13 cellular contexts compared by ENCODE assay signal in the genomic region with DNA sequence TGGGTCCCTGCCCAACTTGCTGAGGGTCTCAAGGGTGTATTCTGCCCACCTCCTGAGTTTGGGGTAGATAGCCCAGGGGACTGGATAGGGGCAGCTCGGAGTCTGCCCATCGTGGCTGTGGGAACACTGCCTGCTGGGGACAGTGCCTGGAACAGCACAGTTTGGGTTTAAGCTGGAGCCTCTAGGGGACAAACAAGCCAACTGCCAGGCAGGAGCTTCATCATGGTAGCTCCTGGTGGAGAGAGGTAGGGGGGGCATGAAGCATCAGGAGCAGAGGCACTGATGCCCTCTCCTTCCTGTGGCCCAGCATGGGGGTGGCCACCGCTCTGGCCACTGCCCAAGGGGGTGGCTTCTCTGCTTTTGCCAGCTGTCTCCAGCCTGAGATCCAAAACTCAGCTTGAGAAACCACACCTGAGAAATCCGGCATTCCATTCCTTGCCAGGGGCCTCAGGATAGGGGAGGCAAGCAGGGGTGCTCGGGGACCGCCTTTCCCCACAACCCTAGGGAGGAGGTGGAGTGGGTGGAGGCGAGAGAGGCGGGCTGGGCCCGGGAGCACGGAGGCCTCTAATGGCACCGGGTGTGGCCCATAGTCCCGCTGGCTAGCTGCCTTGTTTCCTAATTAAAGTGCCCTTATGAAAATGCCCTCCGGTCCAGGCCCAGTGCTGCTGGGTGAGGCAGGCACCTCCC. TPM values are rescaled to one million over a fixed set of nuclear protein-coding genes. Genes with fewer than 3 reads are reported as not detected.
DNase-seq lines count a peak whose midpoint lies in the region; ATAC-seq and TF ChIP-seq lines count a peak whose summit lies in the region.
"Had no signal": no experiment of that assay in that cellular context is flagged by ENCODE, and none has a peak within 500 bp of the region (broad histone marks: within the 10 kb centered on the region; RNA-seq: fewer than 3 reads in every experiment).

No MANE protein-coding gene starts in this region.

- peaks cover 57% of the 10 kb centered on the region for H3K4me1 Mint-ChIP-seq in neural progenitor cell
- H3K4me1 Mint-ChIP-seq in immature natural killer cell, result no peaks in the 10 kb centered on the region
- H3K4me1 Mint-ChIP-seq: natural killer cell had no signal

- peaks cover 24% of the 10 kb centered on the region for H3F3A ChIP-seq in neural progenitor cell (ENCODE audit: low read depth)

- no peak overlapping the region for H3K9ac ChIP-seq in neural progenitor cell

- no peaks in the 10 kb centered on the region for H3K9me3 ChIP-seq in BE2C
- no peaks in the 10 kb centered on the region for H3K9me3 ChIP-seq in neural progenitor cell (ENCODE audit: low read depth)

- H3K4me3 Mint-ChIP-seq in neural progenitor cell (no peak overlapping the region), immature natural killer cell (no peak overlapping the region)
- H3K4me3 Mint-ChIP-seq: activated T-cell treated with anti-CD3 and anti-CD28 coated beads, Interleukin-2, amount 50 U/mL, for 24 hours; natural killer cell had no signal

- H3K27me3 Mint-ChIP-seq in neural progenitor cell (ENCODE audit: insufficient read depth, low read depth) (peaks cover 9% of the 10 kb centered on the region), immature natural killer cell (ENCODE audit: low read depth in 3 of 3) (peaks cover 0 to 3% (median 0%) of the 10 kb centered on the region in 3 donors)

- H3K27ac Mint-ChIP-seq in neural progenitor cell (no peak overlapping the region), immature natural killer cell (no peak overlapping the region)
- H3K27ac Mint-ChIP-seq: activated T-cell treated with anti-CD3 and anti-CD28 coated beads, Interleukin-2, amount 50 U/mL, for 24 hours; natural killer cell had no signal

- DNase-seq in BE2C (no peak), SW480 (ENCODE audit: low spot score) (peak; percentile 35), neural progenitor cell (ENCODE audit: low spot score) (no peak), NCI-H1105 treated with DMSO at 0.1 percent for 48 hours (lab: John Stamatoyannopoulos, UW) (no peak), immature natural killer cell (no peak)
- DNase-seq: activated T-cell treated with anti-CD3 and anti-CD28 coated beads, Interleukin-2, amount 50 U/mL, for 24 hours; cortex of kidney; natural killer cell; NCI-H1092 had no signal

- TF ChIP-seq CTCF in BE2C (IDR thresholded peaks at IDR 0.05; ENCODE audit: low read depth, low read length) (peak; percentile 19; the same call in 1 of the 2 replicates), neural progenitor cell (IDR thresholded peaks at IDR 0.05) (no peak)

- H3K4me1 ChIP-seq in BE2C (peaks cover 77% of the 10 kb centered on the region), neural progenitor cell (peaks cover 52% of the 10 kb centered on the region)

- ATAC-seq in esophagus mucosa, result peak; percentile 59
- no peak for ATAC-seq in GM18517 (IDR thresholded peaks at IDR 0.05; ENCODE audit: unreplicated experiment)
- no peak for ATAC-seq in GM21723 (IDR thresholded peaks at IDR 0.05; ENCODE audit: unreplicated experiment)
- ATAC-seq: natural killer cell had no signal

- H3K4me3 ChIP-seq in BE2C (ENCODE audit: low read depth, low read length) (no peak overlapping the region; the same call in 1 of the 2 replicates), neural progenitor cell (no peak overlapping the region)

- peak overlapping the region; percentile 36 for H3K4me2 ChIP-seq in neural progenitor cell

- H3K9me3 Mint-ChIP-seq in neural progenitor cell, result no peaks in the 10 kb centered on the region
- no peaks in the 10 kb centered on the region for H3K9me3 Mint-ChIP-seq in immature natural killer cell
- H3K9me3 Mint-ChIP-seq: activated T-cell treated with anti-CD3 and anti-CD28 coated beads, Interleukin-2, amount 50 U/mL, for 24 hours; natural killer cell had no signal

- H3K27me3 ChIP-seq in BE2C (no peaks in the 10 kb centered on the region), neural progenitor cell (no peaks in the 10 kb centered on the region)

- H3K36me3 Mint-ChIP-seq in neural progenitor cell (no peaks in the 10 kb centered on the region), immature natural killer cell (no peaks in the 10 kb centered on the region)
- H3K36me3 Mint-ChIP-seq: natural killer cell had no signal

- H3K36me3 ChIP-seq in BE2C (peaks cover 32% of the 10 kb centered on the region), neural progenitor cell (no peaks in the 10 kb centered on the region)

- H2AFZ ChIP-seq in neural progenitor cell (replicated peaks), result no peak overlapping the region

- no peaks in the 10 kb centered on the region for H3K79me2 ChIP-seq in neural progenitor cell (ENCODE audit: low read depth)

- H3K27ac ChIP-seq in neural progenitor cell, result no peak overlapping the region
- H3K27ac ChIP-seq: C4-2B had no signal

- peaks cover 8% of the 10 kb centered on the region for H4K20me1 ChIP-seq in neural progenitor cell (ENCODE audit: low read depth)

RNA-seq across cellular contexts. Expression of a gene that starts 47.6 kb away (rescaled TPM):
- polyA plus RNA-seq in BE2C (2012; ENCODE audit: insufficient read depth, insufficient read length, low read depth), result 181 TPM
- total RNA-seq in esophagus mucosa, result 37.0 TPM
- 3.3 and 9.2 TPM in 2 replicates for total RNA-seq in neural progenitor cell (ENCODE audit: low replicate concordance)
- polyA plus RNA-seq in immature natural killer cell, result under 1 TPM in 2 of 3 donors, not detected in 1; 0.06 to 0.34 TPM

RNA-seq across cellular contexts. Expression of a gene that starts 59.1 kb away (rescaled TPM):
- 7.7 TPM for polyA plus RNA-seq in BE2C (2012; ENCODE audit: insufficient read depth, insufficient read length, low read depth)
- total RNA-seq in esophagus mucosa, result 0.92 TPM
- 2.5 and 9.0 TPM in 2 replicates for total RNA-seq in neural progenitor cell (ENCODE audit: low replicate concordance)
- 10 to 100 TPM in 2 of 3 donors, 1 to 10 TPM in 1; 7.9 to 12.8 (median 11.7) TPM for polyA plus RNA-seq in immature natural killer cell
